Comparison of ENCODE assay signal across 8 cellular contexts in the genomic region with DNA sequence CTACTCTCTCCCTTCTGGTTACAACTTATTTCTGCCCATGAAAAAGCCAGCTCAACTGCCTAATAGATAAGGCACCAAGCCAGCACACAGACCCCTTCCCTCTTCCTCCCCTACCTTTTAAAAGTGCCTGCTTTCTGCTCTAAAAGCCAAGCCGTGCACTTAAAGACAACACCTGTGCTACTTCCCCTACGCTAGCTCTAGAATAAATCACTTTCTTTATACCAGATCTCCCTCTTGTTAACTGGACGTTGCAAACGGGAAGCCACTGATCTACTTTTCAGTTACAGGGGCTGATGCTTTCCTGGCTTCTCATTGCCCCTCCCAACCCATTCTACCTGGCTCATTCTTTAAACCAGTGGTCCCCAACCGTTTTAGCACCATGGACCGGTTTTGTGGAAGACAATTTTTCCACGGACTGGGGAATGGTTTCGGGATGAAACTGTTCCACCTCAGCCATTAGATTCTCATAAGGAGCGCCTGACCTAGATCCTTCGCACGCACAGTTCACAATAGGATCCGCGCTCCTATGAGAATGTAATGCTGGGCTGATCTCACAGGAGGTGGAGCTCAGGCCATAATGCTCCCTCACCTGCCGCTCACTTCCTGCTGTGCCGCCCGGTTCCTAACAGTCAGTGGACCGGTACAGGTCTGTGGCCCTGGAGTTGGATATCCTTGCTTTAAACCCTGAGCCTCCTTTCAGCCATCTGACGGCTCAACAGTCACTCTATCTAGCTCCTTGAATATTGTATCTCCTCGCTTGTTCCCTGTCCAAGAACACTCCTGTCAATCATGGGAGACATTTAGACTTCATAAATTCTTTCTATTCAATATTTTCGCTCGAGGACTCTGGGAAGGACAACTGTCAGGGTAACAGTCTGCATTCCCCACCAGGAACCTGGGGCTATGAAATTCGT. TPM values are rescaled to one million over a fixed set of nuclear protein-coding genes. Genes with fewer than 3 reads are reported as not detected.
DNase-seq lines count a peak whose midpoint lies in the region; ATAC-seq and TF ChIP-seq lines count a peak whose summit lies in the region.

No MANE protein-coding gene starts in this region.

- TF ChIP-seq CTCF in WERI-Rb-1 (IDR thresholded peaks at IDR 0.05; ENCODE audit: low read depth, low read length) (no peak), thoracic aorta (IDR thresholded peaks at IDR 0.05) (no peak)

- H3K27ac ChIP-seq in WERI-Rb-1 (peak overlapping the region; percentile 67), mucosa of rectum (ENCODE audit: low read depth in 2 of 2, low read length in 2 of 2) (peak overlapping the region; percentile 69 to 85), thoracic aorta (no peak overlapping the region)

- H3K9ac ChIP-seq in endocrine pancreas (ENCODE audit: control insufficient read depth, insufficient read depth, low read length), result no peak overlapping the region
- H3K9ac ChIP-seq in mucosa of rectum (ENCODE audit: low read depth in 1 of 2, low read length in 2 of 2), result peak overlapping the region; percentile 56 to 85

- H3K27me3 ChIP-seq in WERI-Rb-1 (ENCODE audit: insufficient read depth, low read depth, severe bottlenecking) (no peaks in the 10 kb centered on the region), endocrine pancreas (ENCODE audit: control insufficient read depth, insufficient read depth, low read length) (no peaks in the 10 kb centered on the region), mucosa of rectum (ENCODE audit: control insufficient read depth in 2 of 2, insufficient read depth in 2 of 2, low read length in 2 of 2) (no peaks in the 10 kb centered on the region), thoracic aorta (replicated peaks; ENCODE audit: insufficient read depth) (no peaks in the 10 kb centered on the region)

- H3K9me3 ChIP-seq in WERI-Rb-1 (ENCODE audit: severe bottlenecking) (no peaks in the 10 kb centered on the region), endocrine pancreas (ENCODE audit: control insufficient read depth, low read length) (no peaks in the 10 kb centered on the region), mucosa of rectum (ENCODE audit: control insufficient read depth in 2 of 2, low read length in 2 of 2) (peaks cover 0 to 5% of the 10 kb centered on the region in 2 donors), thoracic aorta (no peaks in the 10 kb centered on the region)

- peaks cover 12% of the 10 kb centered on the region for H3K36me3 ChIP-seq in WERI-Rb-1
- no peaks in the 10 kb centered on the region for H3K36me3 ChIP-seq in endocrine pancreas (ENCODE audit: control insufficient read depth, insufficient read depth, low read length)
- peaks cover 8 to 10% of the 10 kb centered on the region in 2 donors for H3K36me3 ChIP-seq in mucosa of rectum (ENCODE audit: control insufficient read depth in 2 of 2, insufficient read depth in 2 of 2, low read length in 2 of 2)
- H3K36me3 ChIP-seq in thoracic aorta, result peaks cover 10% of the 10 kb centered on the region

- peak overlapping the region; percentile 81 for H3K4me3 ChIP-seq in WERI-Rb-1 (ENCODE audit: low read depth, low read length)
- peak overlapping the region; percentile 78 for H3K4me3 ChIP-seq in endocrine pancreas (ENCODE audit: control insufficient read depth, insufficient read depth, low read length)
- peak overlapping the region; percentile 83 to 90 for H3K4me3 ChIP-seq in mucosa of rectum (ENCODE audit: low read length in 2 of 2)
- H3K4me3 ChIP-seq in thoracic aorta, result peak overlapping the region; percentile 76

- DNase-seq in DMS153 treated with DMSO at 0.1 percent for 48 hours (lab: John Stamatoyannopoulos, UW; ENCODE audit: unreplicated experiment), result peak; percentile 18
- DNase-seq in HT-29 (ENCODE audit: low spot score), result peak; percentile 93
- peak; percentile 64 for DNase-seq in WERI-Rb-1
- DNase-seq in thoracic aorta (ENCODE audit: low spot score), result no peak

- H3K4me1 ChIP-seq in endocrine pancreas (ENCODE audit: control insufficient read depth, insufficient read depth, low read length) (peaks cover 6% of the 10 kb centered on the region), mucosa of rectum (ENCODE audit: control insufficient read depth in 2 of 2, insufficient read depth in 2 of 2, low read length in 2 of 2) (peaks cover 2 to 10% of the 10 kb centered on the region in 2 donors), thoracic aorta (ENCODE audit: control insufficient read depth in 1 of 2, low read depth in 2 of 2) (peaks cover 5 to 16% of the 10 kb centered on the region in 2 donors)

- ATAC-seq in thoracic aorta (ENCODE audit: insufficient number of reproducible peaks, low FRiP score, low read depth), result no peak
- no peak for ATAC-seq in HG03025 (IDR thresholded peaks at IDR 0.05; ENCODE audit: low FRiP score, unreplicated experiment)
- ATAC-seq in HG03565 (IDR thresholded peaks at IDR 0.05; ENCODE audit: unreplicated experiment), result no peak

RNA-seq across cellular contexts. Expression of a gene that starts 0.8 kb away (rescaled TPM):
- total RNA-seq in HT-29 (2014; rRNA removed; shearing (Covaris generic)), result 2.3 and 2.7 TPM in 2 replicates
- 1 to 10 TPM; 2.0 to 6.6 TPM for total RNA-seq in thoracic aorta

RNA-seq across cellular contexts. Expression of a gene that starts 21.0 kb away (rescaled TPM):
- 0.38 and 0.63 TPM in 2 replicates for total RNA-seq in HT-29 (2014; rRNA removed; shearing (Covaris generic))
- total RNA-seq in thoracic aorta, result 1 to 10 TPM; 2.0 to 2.1 TPM

RNA-seq across cellular contexts. Expression of a gene that starts 25.8 kb away (rescaled TPM):
- 1.8 and 2.0 TPM in 2 replicates for total RNA-seq in HT-29 (2014; rRNA removed; shearing (Covaris generic))
- 1 to 10 TPM; 1.8 to 4.7 TPM for total RNA-seq in thoracic aorta

RNA-seq across cellular contexts. Expression of a gene that starts 43.2 kb away (rescaled TPM):
- 9.7 and 17.3 TPM in 2 replicates for total RNA-seq in HT-29 (2014; rRNA removed; shearing (Covaris generic))
- total RNA-seq in thoracic aorta, result 10 to 100 TPM; 33.7 to 34.9 TPM

RNA-seq across cellular contexts. Expression of a gene that starts 48.2 kb away (rescaled TPM):
- 0.53 and 1.8 TPM in 2 replicates for total RNA-seq in HT-29 (2014; rRNA removed; shearing (Covaris generic))
- 1 to 10 TPM; 7.3 to 7.9 TPM for total RNA-seq in thoracic aorta

Comparison
In these comparisons a context has a peak if more than half of its experiments do, and no peak if none do; other contexts are left out.
1. H3K27ac ChIP-seq: peak in WERI-Rb-1 (single experiment) and mucosa of rectum (2 of 2); none in thoracic aorta (0 of 2).
2. Peak in every context shown above with its lines, with median percentiles within 50 percentile points of each other: H3K4me3 ChIP-seq.